8 cellular contexts compared by ENCODE assay signal in genomic region chr1:159010398-159010797, GRCh38. TPM values are rescaled to one million over a fixed set of nuclear protein-coding genes. Genes with fewer than 3 reads are reported as not detected.
DNase-seq lines count a peak whose midpoint lies in the region; ATAC-seq and TF ChIP-seq lines count a peak whose summit lies in the region.

No MANE protein-coding gene starts in this region.

- no peak for TF ChIP-seq EP300 in upper lobe of left lung (IDR thresholded peaks at IDR 0.05)

- CTCF ChIA-PET in RWPE1 (lab: Yijun Ruan, JAX), result no interaction called here

- TF ChIP-seq POLR2A in heart left ventricle (IDR thresholded peaks at IDR 0.05) (no peak), body of pancreas (IDR thresholded peaks at IDR 0.05) (no peak), upper lobe of left lung (IDR thresholded peaks at IDR 0.05) (no peak)

- POLR2A ChIA-PET in RWPE1 (lab: Yijun Ruan, JAX; ENCODE audit: low non-redundant PET), result no interaction called here

- ATAC-seq in heart left ventricle (no peak), left ventricle myocardium superior (no peak), body of pancreas (no peak), upper lobe of left lung (ENCODE audit: low FRiP score in 2 of 2) (no peak), GM21723 (IDR thresholded peaks at IDR 0.05; ENCODE audit: unreplicated experiment) (no peak)

- H3K9me3 ChIP-seq in heart left ventricle (no peaks in the 10 kb centered on the region), body of pancreas (no peaks in the 10 kb centered on the region), mesodermal cell (ENCODE audit: control insufficient read depth, low read length) (no peaks in the 10 kb centered on the region), upper lobe of left lung (no peaks in the 10 kb centered on the region)

- peak overlapping the region; percentile 69 to 99 (median 86) for H3K27ac ChIP-seq in heart left ventricle
- H3K27ac ChIP-seq in body of pancreas, result peak overlapping the region in 3 of 4 donors; percentile 51 to 63 (median 53)
- H3K27ac ChIP-seq in mesodermal cell (ENCODE audit: low read depth, low read length, severe bottlenecking), result peak overlapping the region; percentile 92
- H3K27ac ChIP-seq in upper lobe of left lung, result peak overlapping the region; percentile 80 to 91 (median 87)
- no peak overlapping the region for H3K27ac ChIP-seq in RWPE1

- peaks cover 0 to 68% (median 22%) of the 10 kb centered on the region in 12 donors for H3K4me1 ChIP-seq in heart left ventricle
- H3K4me1 ChIP-seq in body of pancreas, result no peaks in the 10 kb centered on the region
- peaks cover 20% of the 10 kb centered on the region for H3K4me1 ChIP-seq in mesodermal cell (ENCODE audit: control insufficient read depth, insufficient read depth, low read length, poor library complexity, severe bottlenecking)
- H3K4me1 ChIP-seq in upper lobe of left lung, result peaks cover 36 to 57% (median 44%) of the 10 kb centered on the region in 4 donors

- DNase-seq in heart left ventricle (no peak), left ventricle myocardium superior (no peak), body of pancreas (no peak), upper lobe of left lung (no peak), RWPE1 (ENCODE audit: low spot score) (no peak)
- DNase-seq in activated CD4-positive, alpha-beta T cell treated with anti-CD3 and anti-CD28 coated beads, Interleukin-2, amount 50 U/mL, for 4 hours, result no peak

- TF ChIP-seq CTCF in heart left ventricle (IDR thresholded peaks at IDR 0.05), result no peak
- no peak for TF ChIP-seq CTCF in body of pancreas (IDR thresholded peaks at IDR 0.05)
- TF ChIP-seq CTCF in upper lobe of left lung (IDR thresholded peaks at IDR 0.05), result no peak
- no peak for TF ChIP-seq CTCF in RWPE1 (conservative IDR thresholded peaks at IDR 0.05; ENCODE audit: low read depth)

- intact Hi-C loops in heart left ventricle (cut with DNase I) (loop anchor here in 3 of 10 donors (5.0 to 10.0 kb wide), 3 partner anchors 54 to 914 kb away; partner anchors contain the start of gene TAGLN2 (in 1 of the 3)), left ventricle myocardium superior (cut with micrococcal nuclease) (no loop called here), body of pancreas (cut with DNase I) (no loop called here)

- peaks cover 0 to 11% (median 6%) of the 10 kb centered on the region in 9 donors for H3K36me3 ChIP-seq in heart left ventricle
- H3K36me3 ChIP-seq in body of pancreas (replicated peaks in 1 of 2; ENCODE audit: insufficient read depth in 1 of 2, low read depth in 2 of 2), result no peaks in the 10 kb centered on the region
- H3K36me3 ChIP-seq in mesodermal cell (ENCODE audit: control insufficient read depth, insufficient read depth, low read length), result peaks cover 18% of the 10 kb centered on the region
- H3K36me3 ChIP-seq in upper lobe of left lung, result no peaks in the 10 kb centered on the region

- H3K4me3 ChIP-seq in heart left ventricle, result peak overlapping the region; percentile 37 to 82 (median 60)
- H3K4me3 ChIP-seq in body of pancreas, result peak overlapping the region in 1 of 2 donors; percentile 0
- peak overlapping the region; percentile 39 for H3K4me3 ChIP-seq in mesodermal cell (ENCODE audit: extremely low read depth, insufficient read depth, low read length, poor library complexity, severe bottlenecking)
- peak overlapping the region; percentile 30 to 59 (median 46) for H3K4me3 ChIP-seq in upper lobe of left lung

- H3K27me3 ChIP-seq in heart left ventricle (no peaks in the 10 kb centered on the region), body of pancreas (no peaks in the 10 kb centered on the region), upper lobe of left lung (no peaks in the 10 kb centered on the region)

- WGBS in heart left ventricle, 4 donors, result 28 to 37% (median 32%) methylated on average over 5 of the region's 5 CpGs
- 25 to 26% methylated on average over 5 of the region's 5 CpGs for WGBS in body of pancreas, 2 donors
- 90% methylated on average over 2 of the region's 5 CpGs; no CpG with 5 or more reads in 1 of the 2 experiments for WGBS in mesodermal cell (ENCODE audit: insufficient coverage in 2 of 2), 2 experiments
- WGBS in upper lobe of left lung, 2 donors, result 13 to 17% methylated on average over 5 of the region's 5 CpGs

RNA-seq across cellular contexts. Expression of gene IFI16, which starts 0.7 kb away (rescaled TPM):
- total RNA-seq in heart left ventricle, result 100 to 1,000 TPM in 1 of 9 donors, 10 to 100 TPM in 8; 19.1 to 125 (median 23.7) TPM
- 10 to 100 TPM; 25.5 to 27.1 TPM for polyA plus RNA-seq in heart left ventricle
- 24.2 TPM for total RNA-seq in left ventricle myocardium superior
- total RNA-seq in body of pancreas, result 10 to 100 TPM; 10.9 to 11.2 TPM
- polyA plus RNA-seq in mesodermal cell (2013, experiment 1 of 2), result 145 TPM
- 138 TPM for polyA plus RNA-seq in mesodermal cell (2013, experiment 2 of 2)
- total RNA-seq in upper lobe of left lung, result 100 to 1,000 TPM in 1 of 6 donors, 10 to 100 TPM in 5; 43.8 to 108 (median 66.2) TPM
